Comparison of ENCODE assay signal across 22 cellular contexts in genomic region chr2:238853218-238853617, GRCh38. TPM values are rescaled to one million over a fixed set of nuclear protein-coding genes. Genes with fewer than 3 reads are reported as not detected.
"Had no signal": no experiment of that assay in that cellular context is flagged by ENCODE, and none has a peak within 500 bp of the region (broad histone marks: within the 10 kb centered on the region; RNA-seq: fewer than 3 reads in every experiment).

No MANE protein-coding gene starts in this region.

- H3K4me1 ChIP-seq: gastrocnemius medialis, prostate gland had no signal

- H3K9me3 ChIP-seq: gastrocnemius medialis, mucosa of descending colon, prostate gland had no signal

- ATAC-seq: activated T-cell treated with anti-CD3 and anti-CD28 coated beads, Interleukin-2, amount 50 U/mL, for 4 hours; gastrocnemius medialis; left ventricle myocardium superior; mucosa of descending colon; right cardiac atrium; T-cell had no signal

- H3K36me3 ChIP-seq: gastrocnemius medialis, prostate gland had no signal

- H3K4me3 ChIP-seq: gastrocnemius medialis, mucosa of descending colon, prostate gland had no signal

- DNase-seq: activated CD4-positive, alpha-beta T cell treated with anti-CD3 and anti-CD28 coated beads, Interleukin-2, amount 50 U/mL, for 1 hour; activated CD4-positive, CD25-positive, alpha-beta regulatory T cell; activated CD8-positive, alpha-beta memory T cell treated with anti-CD3 and anti-CD28 coated beads, Interleukin-2, amount 50 U/mL, for 4 hours; activated naive CD4-positive, alpha-beta T cell treated with anti-CD3 and anti-CD28 coated beads for 36 hours; activated T-cell treated with anti-CD3 and anti-CD28 coated beads, Interleukin-2, amount 50 U/mL, for 4 hours; anterior cingulate cortex; cerebellar nuclear complex; effector CD4-positive, alpha-beta T cell; gastrocnemius medialis; kidney glomerular epithelial cell; left ventricle myocardium superior; mucosa of descending colon; naive B cell; right cardiac atrium; small intestine; stimulated activated CD4-positive, alpha-beta T cell treated with anti-CD3 and anti-CD28 coated beads, Interleukin-15, amount 100 ng/mL, for 24 hours; stimulated activated CD4-positive, alpha-beta T cell treated with anti-CD3 and anti-CD28 coated beads, Interleukin-2, amount 100 ng/mL, for 48 hours; T-cell; T1000; trophoblast cell had no signal

- H3K9me3 Mint-ChIP-seq: activated naive CD4-positive, alpha-beta T cell treated with anti-CD3 and anti-CD28 coated beads for 36 hours; activated T-cell treated with anti-CD3 and anti-CD28 coated beads, Interleukin-2, amount 50 U/mL, for 4 hours; stimulated activated naive CD8-positive, alpha-beta T cell treated with anti-CD3 and anti-CD28 coated beads, Interleukin-15, Interleukin-2, amounts not matched to agents 100 ng/mL and 50 ng/mL, for 24 hours; T-cell had no signal

- H3K4me1 Mint-ChIP-seq: T-cell had no signal

- H3K4me3 Mint-ChIP-seq: activated naive CD4-positive, alpha-beta T cell treated with anti-CD3 and anti-CD28 coated beads for 36 hours; activated T-cell treated with anti-CD3 and anti-CD28 coated beads, Interleukin-2, amount 50 U/mL, for 4 hours; naive B cell; stimulated activated naive CD8-positive, alpha-beta T cell treated with anti-CD3 and anti-CD28 coated beads, Interleukin-15, Interleukin-2, amounts not matched to agents 100 ng/mL and 50 ng/mL, for 24 hours; T-cell had no signal

- H3K36me3 Mint-ChIP-seq: naive B cell, T-cell had no signal

- H3K27ac Mint-ChIP-seq: activated naive CD4-positive, alpha-beta T cell treated with anti-CD3 and anti-CD28 coated beads for 36 hours; naive B cell; stimulated activated naive CD8-positive, alpha-beta T cell treated with anti-CD3 and anti-CD28 coated beads, Interleukin-15, Interleukin-2, amounts not matched to agents 100 ng/mL and 50 ng/mL, for 24 hours; T-cell had no signal

- H3K27ac ChIP-seq: gastrocnemius medialis had no signal

RNA-seq across cellular contexts. Expression of gene TWIST2, which starts 5.3 kb away (rescaled TPM):
- total RNA-seq: activated naive CD4-positive, alpha-beta T cell treated with anti-CD3 and anti-CD28 coated beads for 36 hours; activated T-cell treated with anti-CD3 and anti-CD28 coated beads, Interleukin-2, amount 50 U/mL, for 4 hours; T-cell had no signal
